ENCODE assay signal across 1 cellular context in genomic region chr3:114327665-114328064, GRCh38.
TF ChIP-seq lines count a peak whose summit lies in the region.

No MANE protein-coding gene starts in this region.

TF ChIP-seq in GM12878, 131 proteins besides CTCF, POLR2A, EP300 and RAD21 (continued from another document):
- TF ChIP-seq SUZ12 (IDR thresholded peaks at IDR 0.05; ENCODE audit: unreplicated experiment) (no peak), DPF2 (IDR thresholded peaks at IDR 0.05) (peak; percentile 38; the same call in 1 of the 2 replicates), BRCA1 (IDR thresholded peaks at IDR 0.05; ENCODE audit: low read depth, low read length) (no peak), HCFC1 (IDR thresholded peaks at IDR 0.05; ENCODE audit: low read length) (no peak), CBX5 (IDR thresholded peaks at IDR 0.05; ENCODE audit: low read depth) (no peak), ZSCAN29 (IDR thresholded peaks at IDR 0.05) (peak; percentile 48; the same call in 1 of the 2 replicates), USF2 (IDR thresholded peaks at IDR 0.05; ENCODE audit: borderline replicate concordance, low read depth, low read length) (no peak), SMAD1 (IDR thresholded peaks at IDR 0.05; ENCODE audit: low read depth, partially characterized antibody) (no peak), MXI1 (IDR thresholded peaks at IDR 0.05; ENCODE audit: low read depth, low read length) (no peak), ZNF217 (IDR thresholded peaks at IDR 0.05) (no peak), SMAD5 (IDR thresholded peaks at IDR 0.05; ENCODE audit: low read depth) (no peak), SMARCA5 (IDR thresholded peaks at IDR 0.05) (no peak), CHD2 (IDR thresholded peaks at IDR 0.05; ENCODE audit: borderline replicate concordance, low read depth, low read length) (no peak), STAT3 (IDR thresholded peaks at IDR 0.05; ENCODE audit: low read depth, low read length) (no peak), CBX3 (IDR thresholded peaks at IDR 0.05; ENCODE audit: borderline replicate concordance, low read depth) (no peak), MTA2 (IDR thresholded peaks at IDR 0.05; ENCODE audit: low read depth) (peak; percentile 57; the same call in 1 of the 2 replicates), NFXL1 (IDR thresholded peaks at IDR 0.05; ENCODE audit: borderline replicate concordance) (no peak), ATF3 (IDR thresholded peaks at IDR 0.05; ENCODE audit: borderline replicate concordance, extremely low read depth, low read depth, low read length) (no peak), BCL11A (IDR thresholded peaks at IDR 0.05; ENCODE audit: low read depth, low read length) (0 out of 2 replicates have a peak, but pooled peaks have one; percentile 52), MEF2A (IDR thresholded peaks at IDR 0.05; ENCODE audit: insufficient read depth, low read depth, low read length) (no peak), RUNX3 (IDR thresholded peaks at IDR 0.05; ENCODE audit: low read length) (peak; percentile 82), SRF (IDR thresholded peaks at IDR 0.05; ENCODE audit: low read depth in 2 of 2, low read length in 2 of 2) (no peak), RAD51 (IDR thresholded peaks at IDR 0.05) (no peak), REST (IDR thresholded peaks at IDR 0.05; ENCODE audit: low read depth, low read length) (no peak), MTA3 (IDR thresholded peaks at IDR 0.05; ENCODE audit: borderline replicate concordance, low read length) (no peak), ETV6 (conservative IDR thresholded peaks at IDR 0.05 in 1 of 2, IDR thresholded peaks at IDR 0.05 in 1 of 2; ENCODE audit: borderline replicate concordance in 1 of 2, low read depth in 1 of 2) (no peak), SMC3 (IDR thresholded peaks at IDR 0.05; ENCODE audit: borderline replicate concordance, low read length) (no peak)
- TF ChIP-seq, protein P1, sequence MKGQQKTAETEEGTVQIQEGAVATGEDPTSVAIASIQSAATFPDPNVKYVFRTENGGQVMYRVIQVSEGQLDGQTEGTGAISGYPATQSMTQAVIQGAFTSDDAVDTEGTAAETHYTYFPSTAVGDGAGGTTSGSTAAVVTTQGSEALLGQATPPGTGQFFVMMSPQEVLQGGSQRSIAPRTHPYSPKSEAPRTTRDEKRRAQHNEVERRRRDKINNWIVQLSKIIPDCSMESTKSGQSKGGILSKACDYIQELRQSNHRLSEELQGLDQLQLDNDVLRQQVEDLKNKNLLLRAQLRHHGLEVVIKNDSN (IDR thresholded peaks at IDR 0.05; ENCODE audit: borderline replicate concordance, extremely low read length, insufficient read depth, low read depth, low read length): no peak
- TF ChIP-seq, protein P2, sequence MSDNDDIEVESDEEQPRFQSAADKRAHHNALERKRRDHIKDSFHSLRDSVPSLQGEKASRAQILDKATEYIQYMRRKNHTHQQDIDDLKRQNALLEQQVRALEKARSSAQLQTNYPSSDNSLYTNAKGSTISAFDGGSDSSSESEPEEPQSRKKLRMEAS (IDR thresholded peaks at IDR 0.05; ENCODE audit: low read depth, low read length): no peak
